ENCODE assay signal across 8 cellular contexts in the genomic region with DNA sequence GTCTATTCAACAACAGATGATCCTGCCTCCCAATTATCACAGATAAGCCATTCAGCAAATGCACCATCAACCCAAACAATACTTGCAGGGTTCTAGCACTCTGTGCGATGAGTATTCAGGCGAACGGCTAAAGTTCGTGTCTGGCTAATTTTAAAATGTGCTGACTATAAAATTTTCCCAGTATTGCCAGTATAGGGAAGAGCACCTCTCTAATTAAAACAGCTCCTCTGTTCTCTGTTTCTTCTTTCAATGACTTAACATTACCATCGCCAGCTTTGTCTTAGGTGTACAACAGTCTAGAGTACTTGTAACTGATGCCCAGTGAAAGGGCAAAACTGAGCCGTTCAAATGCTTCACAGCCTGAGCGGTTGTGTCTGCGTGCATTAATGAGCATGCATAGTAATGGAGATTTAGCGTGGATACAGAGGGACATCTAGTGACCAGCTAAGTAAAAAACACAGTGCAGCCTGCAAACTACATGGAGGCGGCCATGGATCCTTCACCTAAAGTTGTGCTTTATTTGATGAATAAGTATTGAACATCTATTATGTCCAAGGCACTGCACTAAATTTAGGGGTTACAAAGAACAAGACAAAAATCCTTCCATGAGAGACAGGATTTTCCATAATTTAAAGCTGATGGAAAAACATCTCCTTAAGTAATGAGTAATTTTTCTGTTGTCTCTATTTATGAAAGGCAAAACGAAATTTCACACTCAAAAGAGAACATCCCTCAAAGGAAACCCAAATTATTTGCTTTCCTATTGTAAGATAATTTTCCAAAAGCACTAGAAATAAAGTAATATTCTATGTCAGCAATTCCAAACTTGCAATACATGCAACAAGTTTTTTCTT.
DNase-seq lines count a peak whose midpoint lies in the region; ATAC-seq and TF ChIP-seq lines count a peak whose summit lies in the region.

No MANE protein-coding gene starts in this region.

- H3K27ac Mint-ChIP-seq in activated naive CD8-positive, alpha-beta T cell treated with anti-CD3 and anti-CD28 coated beads, Interleukin-2, amount 50 U/mL, for 24 hours: no peak overlapping the region

- H3K27ac ChIP-seq in sigmoid colon: no peak overlapping the region

- H3K36me3 Mint-ChIP-seq in activated naive CD8-positive, alpha-beta T cell treated with anti-CD3 and anti-CD28 coated beads, Interleukin-2, amount 50 U/mL, for 24 hours (ENCODE audit: low read depth): no peaks in the 10 kb centered on the region

- no peaks in the 10 kb centered on the region for H3K27me3 ChIP-seq in sigmoid colon

- no peaks in the 10 kb centered on the region for H3K9me3 ChIP-seq in sigmoid colon

- peak; percentile 78 for TF ChIP-seq CTCF in AG09309 (IDR thresholded peaks at IDR 0.05; ENCODE audit: control insufficient read depth, insufficient read depth, low read depth, low read length, missing control alignments)
- peak; percentile 44 to 64 (median 54) for TF ChIP-seq CTCF in sigmoid colon (IDR thresholded peaks at IDR 0.05)

- intact Hi-C loops in left cardiac atrium (cut with DNase I): loop anchor here in 1 of 2 donors (5.0 to 10.0 kb wide), 2 partner anchors 96 to 1193 kb away; no protein-coding TSS in a partner anchor
- intact Hi-C loops in sigmoid colon (cut with DNase I): loop anchor here (2.0 kb wide), 1 partner anchor 1194 kb away; no protein-coding TSS in a partner anchor

- no peaks in the 10 kb centered on the region for H3K9me3 Mint-ChIP-seq in activated naive CD8-positive, alpha-beta T cell treated with anti-CD3 and anti-CD28 coated beads, Interleukin-2, amount 50 U/mL, for 24 hours

- no peaks in the 10 kb centered on the region for H3K4me1 ChIP-seq in sigmoid colon

- no peaks in the 10 kb centered on the region for H3K4me1 Mint-ChIP-seq in activated naive CD8-positive, alpha-beta T cell treated with anti-CD3 and anti-CD28 coated beads, Interleukin-2, amount 50 U/mL, for 24 hours

- H3K36me3 ChIP-seq in sigmoid colon: no peaks in the 10 kb centered on the region

- peak; percentile 57 for DNase-seq in AG09309 (ENCODE audit: low read depth)
- peak; percentile 52 for DNase-seq in NCI-H2227 (lab: John Stamatoyannopoulos, UW; ENCODE audit: unreplicated experiment)
- DNase-seq in activated naive CD8-positive, alpha-beta T cell treated with anti-CD3 and anti-CD28 coated beads, Interleukin-2, amount 50 U/mL, for 24 hours: no peak
- DNase-seq in left cardiac atrium: peak; percentile 27
- DNase-seq in sigmoid colon: peak; percentile 67
- DNase-seq in OCI-M2 (lab: John Stamatoyannopoulos, UW; ENCODE audit: unreplicated experiment): no peak

- no peak overlapping the region for H3K4me3 ChIP-seq in AG09309 (ENCODE audit: control insufficient read depth, low read depth, low read length)
- H3K4me3 ChIP-seq in sigmoid colon: no peak overlapping the region

- TF ChIP-seq POLR2A in sigmoid colon (IDR thresholded peaks at IDR 0.05): no peak

- H3K27me3 Mint-ChIP-seq in activated naive CD8-positive, alpha-beta T cell treated with anti-CD3 and anti-CD28 coated beads, Interleukin-2, amount 50 U/mL, for 24 hours: peaks cover 2% of the 10 kb centered on the region

- TF ChIP-seq EP300 in sigmoid colon (IDR thresholded peaks at IDR 0.05): no peak

- H3K4me3 Mint-ChIP-seq in activated naive CD8-positive, alpha-beta T cell treated with anti-CD3 and anti-CD28 coated beads, Interleukin-2, amount 50 U/mL, for 24 hours: no peak overlapping the region

- 26 to 35% methylated on average over 11 of the region's 11 CpGs for WGBS in sigmoid colon, 2 donors

- ATAC-seq in GM21360 (IDR thresholded peaks at IDR 0.05; ENCODE audit: unreplicated experiment) (peak; percentile 52), left cardiac atrium (peak; percentile 95 to 97), HG03342 (IDR thresholded peaks at IDR 0.05; ENCODE audit: unreplicated experiment) (no peak)
- ATAC-seq in activated naive CD8-positive, alpha-beta T cell treated with anti-CD3 and anti-CD28 coated beads, Interleukin-2, amount 50 U/mL, for 24 hours: peak; percentile 46

Comparison
In these comparisons a context has a peak if more than half of its experiments do, and no peak if none do; other contexts are left out.
1. DNase-seq: peak in AG09309 (single experiment), NCI-H2227 (single experiment), left cardiac atrium (single experiment) and sigmoid colon (single experiment); none in activated naive CD8-positive, alpha-beta T cell treated with anti-CD3 and anti-CD28 coated beads, Interleukin-2, amount 50 U/mL, for 24 hours (single experiment) and OCI-M2 (single experiment).